ENCODE assay signal across 8 cellular contexts in the genomic region with DNA sequence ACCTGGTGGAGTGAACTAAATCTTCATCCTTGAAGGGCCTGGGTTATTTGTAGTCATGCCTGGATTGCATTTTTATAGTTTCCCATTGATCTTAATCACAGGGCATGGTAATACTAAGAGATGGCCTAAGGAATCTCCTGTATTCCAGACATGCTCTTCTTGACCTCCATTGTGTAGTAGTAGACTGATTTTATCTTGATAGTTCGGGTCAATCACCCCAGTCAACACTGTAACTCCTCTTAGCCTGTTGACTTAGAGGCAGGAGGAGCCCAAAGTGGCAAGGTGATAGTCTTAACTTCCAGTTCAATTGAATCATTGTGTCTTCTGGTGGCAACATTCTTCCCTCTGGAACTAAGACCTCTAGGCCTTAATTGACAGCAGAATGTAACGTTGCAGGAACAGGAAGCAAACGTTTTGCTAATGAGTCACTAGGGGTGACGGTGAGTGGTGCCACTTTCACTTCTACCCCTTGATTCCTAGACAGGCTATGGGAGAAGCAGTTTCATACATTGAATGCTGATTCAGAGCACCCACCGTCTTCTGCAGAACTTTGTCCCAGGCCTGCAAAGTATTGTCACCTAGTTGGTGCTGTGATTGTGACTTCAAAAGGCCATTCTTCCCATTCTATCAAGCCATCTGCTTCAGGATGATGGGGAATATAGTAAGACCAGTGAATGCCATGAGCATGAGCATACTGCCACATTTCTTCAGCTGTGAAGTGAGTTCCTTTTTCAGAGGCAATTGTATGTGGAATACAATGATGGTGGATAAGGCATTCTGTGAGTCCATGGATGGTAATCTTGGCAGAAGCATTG. TPM values are rescaled to one million over a fixed set of nuclear protein-coding genes. Genes with fewer than 3 reads are reported as not detected.
DNase-seq lines count a peak whose midpoint lies in the region; ATAC-seq and TF ChIP-seq lines count a peak whose summit lies in the region.

No MANE protein-coding gene starts in this region.

- TF ChIP-seq POLR2A in thyroid gland (IDR thresholded peaks at IDR 0.05), result no peak

- H3K36me3 ChIP-seq in ACC112 (ENCODE audit: insufficient read depth, low read length) (peaks cover 4% of the 10 kb centered on the region; the same call in 1 of the 2 replicates), endodermal cell (ENCODE audit: control insufficient read depth, insufficient read depth, low read length) (no peaks in the 10 kb centered on the region), thyroid gland (no peaks in the 10 kb centered on the region)

- peak overlapping the region; percentile 53 for H2AFZ ChIP-seq in ACC112 (ENCODE audit: low read length, unreplicated experiment)

- WGBS in endodermal cell (ENCODE audit: insufficient coverage in 1 of 2, insufficient read length in 1 of 2), 2 experiments, result 61 to 64% methylated on average over 4 to 5 of the region's 5 CpGs
- WGBS in thyroid gland, 2 donors, result 59 to 74% methylated on average over 5 of the region's 5 CpGs

- ATAC-seq in GM21390 (IDR thresholded peaks at IDR 0.05; ENCODE audit: unreplicated experiment), result peak; percentile 72
- ATAC-seq in stimulated activated effector memory CD8-positive, alpha-beta T cell treated with anti-CD3 and anti-CD28 coated beads, Interleukin-12 subunit alpha, Interleukin-12 subunit beta, amount 100 ng/mL, for 72 hours, result peak; percentile 96
- no peak for ATAC-seq in HG02981 (IDR thresholded peaks at IDR 0.05; ENCODE audit: unreplicated experiment)

- no peaks in the 10 kb centered on the region for H3K27me3 Mint-ChIP-seq in endodermal cell (ENCODE audit: insufficient read depth)

- H3K27ac Mint-ChIP-seq in endodermal cell, result peak overlapping the region; percentile 76
- H3K27ac Mint-ChIP-seq in stimulated activated effector memory CD8-positive, alpha-beta T cell treated with anti-CD3 and anti-CD28 coated beads, Interleukin-12 subunit alpha, Interleukin-12 subunit beta, amount 100 ng/mL, for 72 hours, result no peak overlapping the region

- peaks cover 4% of the 10 kb centered on the region for H3K36me3 Mint-ChIP-seq in endodermal cell (ENCODE audit: low read depth)
- no peaks in the 10 kb centered on the region for H3K36me3 Mint-ChIP-seq in stimulated activated effector memory CD8-positive, alpha-beta T cell treated with anti-CD3 and anti-CD28 coated beads, Interleukin-12 subunit alpha, Interleukin-12 subunit beta, amount 100 ng/mL, for 72 hours

- no peak overlapping the region for H3K4me3 Mint-ChIP-seq in endodermal cell
- no peak overlapping the region for H3K4me3 Mint-ChIP-seq in stimulated activated effector memory CD8-positive, alpha-beta T cell treated with anti-CD3 and anti-CD28 coated beads, Interleukin-12 subunit alpha, Interleukin-12 subunit beta, amount 100 ng/mL, for 72 hours

- H3K9me3 Mint-ChIP-seq in endodermal cell, result peaks cover 18% of the 10 kb centered on the region
- no peaks in the 10 kb centered on the region for H3K9me3 Mint-ChIP-seq in stimulated activated effector memory CD8-positive, alpha-beta T cell treated with anti-CD3 and anti-CD28 coated beads, Interleukin-12 subunit alpha, Interleukin-12 subunit beta, amount 100 ng/mL, for 72 hours

- peaks cover 21% of the 10 kb centered on the region for H3K9me3 ChIP-seq in endodermal cell (ENCODE audit: control insufficient read depth, low read length)
- no peaks in the 10 kb centered on the region for H3K9me3 ChIP-seq in thyroid gland

- H3K4me3 ChIP-seq in ACC112 (ENCODE audit: low read depth, low read length) (peak overlapping the region; percentile 30; the same call in 1 of the 2 replicates), endodermal cell (ENCODE audit: low read length) (peak overlapping the region; percentile 43), thyroid gland (replicated peaks in 1 of 3) (no peak overlapping the region)

- peaks cover 21% of the 10 kb centered on the region for H3K4me1 ChIP-seq in ACC112 (ENCODE audit: control insufficient read depth, insufficient read depth, low read length, unreplicated experiment)
- H3K4me1 ChIP-seq in endodermal cell (ENCODE audit: control insufficient read depth, insufficient read depth, low read length), result peaks cover 16% of the 10 kb centered on the region
- no peaks in the 10 kb centered on the region for H3K4me1 ChIP-seq in thyroid gland

- DNase-seq in NCI-H226 (peak; percentile 73), endodermal cell (no peak), epidermal melanocyte (ENCODE audit: insufficient read length, low spot score) (no peak), thyroid gland (no peak)
- peak in 1 of 2 donors; percentile 58 for DNase-seq in stimulated activated effector memory CD8-positive, alpha-beta T cell treated with anti-CD3 and anti-CD28 coated beads, Interleukin-12 subunit alpha, Interleukin-12 subunit beta, amount 100 ng/mL, for 72 hours (ENCODE audit: low spot score in 2 of 2)

- H3K27ac ChIP-seq in ACC112 (ENCODE audit: low read depth, low read length), result peak overlapping the region; percentile 61
- H3K27ac ChIP-seq in endodermal cell (ENCODE audit: low read depth, low read length), result no peak overlapping the region
- no peak overlapping the region for H3K27ac ChIP-seq in thyroid gland

- H3K4me1 Mint-ChIP-seq in endodermal cell, result peaks cover 53% of the 10 kb centered on the region
- H3K4me1 Mint-ChIP-seq in stimulated activated effector memory CD8-positive, alpha-beta T cell treated with anti-CD3 and anti-CD28 coated beads, Interleukin-12 subunit alpha, Interleukin-12 subunit beta, amount 100 ng/mL, for 72 hours, result peaks cover 20% of the 10 kb centered on the region

- H3K79me2 ChIP-seq in ACC112 (ENCODE audit: control insufficient read depth, insufficient read depth, low read length, unreplicated experiment), result no peaks in the 10 kb centered on the region

- no peak overlapping the region for H3K9ac ChIP-seq in endodermal cell (ENCODE audit: extremely low read depth, low read length, poor library complexity, severe bottlenecking)

- H3K27me3 ChIP-seq in ACC112 (ENCODE audit: insufficient read depth, low read length) (no peaks in the 10 kb centered on the region), endodermal cell (ENCODE audit: control insufficient read depth, insufficient read depth, low read length, poor library complexity, severe bottlenecking) (no peaks in the 10 kb centered on the region), thyroid gland (no peaks in the 10 kb centered on the region)

- intact Hi-C loops in thyroid gland (cut with DNase I), result no loop called here

- TF ChIP-seq CTCF in endodermal cell (conservative IDR thresholded peaks at IDR 0.05), result no peak
- no peak for TF ChIP-seq CTCF in thyroid gland (IDR thresholded peaks at IDR 0.05)

RNA-seq across cellular contexts. Expression of gene PAPSS2, which starts 24.0 kb away (rescaled TPM):
- total RNA-seq in endodermal cell (10 to 100 TPM; 15.7 to 20.2 TPM), thyroid gland (10 to 100 TPM; 25.5 to 32.1 (median 28.8) TPM)
- polyA plus RNA-seq in endodermal cell (2013, experiment 1 of 2), result 4.0 TPM
- 3.6 TPM for polyA plus RNA-seq in endodermal cell (2013, experiment 2 of 2)

Comparison
In these comparisons a context has a peak if more than half of its experiments do, and no peak if none do; other contexts are left out.
1. H3K4me3 ChIP-seq: peak in ACC112 (single experiment) and endodermal cell (single experiment); none in thyroid gland (0 of 3).